12 cellular contexts compared by ENCODE assay signal in the genomic region with DNA sequence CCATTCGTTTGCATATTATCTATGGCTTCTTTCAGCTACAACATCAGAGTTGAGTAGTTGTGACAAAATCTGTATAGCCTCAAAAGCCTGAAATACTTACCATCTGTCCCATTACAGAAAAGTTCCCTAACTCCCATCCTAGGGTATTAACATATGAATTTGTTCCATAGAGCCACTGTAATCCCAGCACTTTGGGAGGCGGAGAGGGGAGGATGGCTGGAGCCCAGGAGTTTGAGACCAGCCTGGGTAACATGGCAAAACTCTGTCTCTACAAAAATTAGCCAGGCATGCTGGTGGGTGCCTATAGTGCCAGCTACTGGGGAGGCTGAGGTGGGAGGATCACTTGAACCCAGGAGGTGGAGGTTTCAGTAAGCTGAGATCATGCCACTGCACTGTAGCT. TPM values are rescaled to one million over a fixed set of nuclear protein-coding genes. Genes with fewer than 3 reads are reported as not detected.
"Had no signal": no experiment of that assay in that cellular context is flagged by ENCODE, and none has a peak within 500 bp of the region (broad histone marks: within the 10 kb centered on the region; RNA-seq: fewer than 3 reads in every experiment).

No MANE protein-coding gene starts in this region.

- H3K9me3 Mint-ChIP-seq: HFFc6 had no signal

- H3K9ac ChIP-seq: GM23248, KMS-11 had no signal

- H2AFZ ChIP-seq: GM23248 had no signal

- H3K4me3 Mint-ChIP-seq: H9, HFFc6 had no signal

- DNase-seq: GM23248, H9, HFFc6, IMR-90, Karpas-422, KBM-7 had no signal

- H3K27ac ChIP-seq: GM23248, HL-60, KMS-11 had no signal

- FAIRE-seq: H1, H54 had no signal

- H3K4me3 ChIP-seq: GM23248 had no signal

- ATAC-seq: HCT116 had no signal

- H3K27ac Mint-ChIP-seq: H9, HFFc6 had no signal

- H3K4me2 ChIP-seq: KMS-11 had no signal

RNA-seq across cellular contexts. Expression of a gene that starts 53.1 kb away (rescaled TPM):
- total RNA-seq: GM23248, H1, H9, HFFc6, HT1080, IMR-90 had no signal
- polyA plus RNA-seq: GM23248, H1, IMR-90 had no signal
